9 cellular contexts compared by ENCODE assay signal in the genomic region with DNA sequence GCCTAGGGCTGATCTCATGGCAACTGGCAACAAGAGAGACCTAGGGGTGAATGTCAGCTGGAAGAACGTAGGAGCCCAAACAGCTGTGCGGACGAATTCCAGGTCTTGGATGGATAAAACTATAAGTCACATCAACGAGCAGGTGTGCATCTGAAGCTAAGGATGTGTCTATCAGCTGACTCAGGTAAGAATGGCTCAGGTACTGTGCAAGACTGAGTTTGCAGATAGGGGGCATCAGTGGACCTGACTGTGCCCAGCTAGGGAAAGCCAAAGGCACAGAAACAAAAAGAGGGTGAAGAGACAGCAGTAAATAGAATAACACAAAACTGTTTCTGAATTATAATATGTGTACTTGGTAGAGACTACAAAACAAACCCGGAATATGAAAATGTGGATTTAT.
DNase-seq lines count a peak whose midpoint lies in the region; ATAC-seq, FAIRE-seq and TF ChIP-seq lines count a peak whose summit lies in the region.
"Had no signal": no experiment of that assay in that cellular context is flagged by ENCODE, and none has a peak within 500 bp of the region (broad histone marks: within the 10 kb centered on the region; RNA-seq: fewer than 3 reads in every experiment).

No MANE protein-coding gene starts in this region.

- POLR2A ChIA-PET in A549 (lab: Yijun Ruan, JAX): no interaction called here
- POLR2A ChIA-PET in activated CD8-positive, alpha-beta T cell treated with anti-CD3 and anti-CD28 coated beads for 36 hours (lab: Charles Lee): interaction anchor here (0.6 kb wide), 1 partner anchor 82 kb away, joined by 3 read pairs; no protein-coding TSS in a partner anchor

- no peaks in the 10 kb centered on the region for H3K79me2 ChIP-seq in hepatocyte

- no peaks in the 10 kb centered on the region for H4K20me1 ChIP-seq in hepatocyte (ENCODE audit: insufficient read depth, poor library complexity, severe bottlenecking)

- no peaks in the 10 kb centered on the region for H3K27me3 Mint-ChIP-seq in activated CD8-positive, alpha-beta T cell treated with anti-CD3 and anti-CD28 coated beads for 36 hours
- peaks cover 2% of the 10 kb centered on the region for H3K27me3 Mint-ChIP-seq in glutamatergic neuron (ENCODE audit: unreplicated experiment)

- FAIRE-seq in A549 (lab: Jason Lieb, UNC): no peak

- peaks cover 8% of the 10 kb centered on the region for H3K4me1 Mint-ChIP-seq in activated CD8-positive, alpha-beta T cell treated with anti-CD3 and anti-CD28 coated beads for 36 hours (ENCODE audit: low read depth)
- H3K4me1 Mint-ChIP-seq in glutamatergic neuron (ENCODE audit: low read depth, unreplicated experiment): peaks cover 3% of the 10 kb centered on the region

- peaks cover 2% of the 10 kb centered on the region for H3K36me3 Mint-ChIP-seq in activated CD8-positive, alpha-beta T cell treated with anti-CD3 and anti-CD28 coated beads for 36 hours (ENCODE audit: low read depth)
- H3K36me3 Mint-ChIP-seq in glutamatergic neuron (ENCODE audit: unreplicated experiment): no peaks in the 10 kb centered on the region

- H3K9me2 ChIP-seq in hepatocyte (replicated peaks; ENCODE audit: insufficient read depth): no peaks in the 10 kb centered on the region

- DNase-seq in A549 (ENCODE audit: low read depth in 1 of 2, low spot score in 1 of 2) (peak in 1 of 2 experiments; percentile 35), hepatocyte (ENCODE audit: low spot score) (peak; percentile 32), AG08396 (ENCODE audit: low spot score) (no peak), glutamatergic neuron (no peak)
- DNase-seq in activated CD8-positive, alpha-beta T cell treated with anti-CD3 and anti-CD28 coated beads for 36 hours: peak; percentile 64
- DNase-seq in stimulated activated CD8-positive, alpha-beta memory T cell treated with anti-CD3 and anti-CD28 coated beads, Interleukin-4, amount 100 ng/mL, for 48 hours: peak; percentile 50

- 70% methylated on average over 5 of the region's 5 CpGs for WGBS in A549 (ENCODE audit: missing lambda C conversion rate)
- WGBS in hepatocyte (ENCODE audit: low lambda C conversion rate, missing lambda C conversion rate): 81% methylated on average over 5 of the region's 5 CpGs

- intact Hi-C loops in activated CD8-positive, alpha-beta T cell treated with anti-CD3 and anti-CD28 coated beads for 36 hours (cut with micrococcal nuclease): no loop called here

- H3K27ac Mint-ChIP-seq in activated CD8-positive, alpha-beta T cell treated with anti-CD3 and anti-CD28 coated beads for 36 hours: no peak overlapping the region
- no peak overlapping the region for H3K27ac Mint-ChIP-seq in glutamatergic neuron (ENCODE audit: unreplicated experiment)

- H3K27ac ChIP-seq in A549 (no peak overlapping the region), hepatocyte (no peak overlapping the region)

- no peak overlapping the region for H3K4me3 Mint-ChIP-seq in activated CD8-positive, alpha-beta T cell treated with anti-CD3 and anti-CD28 coated beads for 36 hours
- no peak overlapping the region for H3K4me3 Mint-ChIP-seq in glutamatergic neuron (ENCODE audit: unreplicated experiment)

- no peak for TF ChIP-seq EP300 in A549 (IDR thresholded peaks at IDR 0.05)

- no peak overlapping the region for H3K4me3 ChIP-seq in A549
- no peak overlapping the region for H3K4me3 ChIP-seq in hepatocyte
- H3K4me3 ChIP-seq: HAP-1 had no signal

- no peaks in the 10 kb centered on the region for H3K27me3 ChIP-seq in hepatocyte

- TF ChIP-seq CTCF in A549 (IDR thresholded peaks at IDR 0.05) (peak; percentile 44), hepatocyte (IDR thresholded peaks at IDR 0.05; ENCODE audit: poor library complexity) (peak; percentile 44), glutamatergic neuron (IDR thresholded peaks at IDR 0.05; ENCODE audit: partially characterized antibody, unreplicated experiment) (no peak)
- peak; percentile 65 for TF ChIP-seq CTCF in activated CD8-positive, alpha-beta T cell treated with anti-CD3 and anti-CD28 coated beads for 36 hours (IDR thresholded peaks at IDR 0.05)

- H2AFZ ChIP-seq in hepatocyte: no peak overlapping the region

- CTCF ChIA-PET in A549 (lab: Yijun Ruan, JAX): interaction anchor here (0.5 to 2.0 kb wide), 4 partner anchors 23 to 191 kb away, joined by 3 to 4 read pairs (median 3); no protein-coding TSS in a partner anchor
- CTCF ChIA-PET in activated CD8-positive, alpha-beta T cell treated with anti-CD3 and anti-CD28 coated beads for 36 hours (lab: Charles Lee): interaction anchor here (0.7 to 2.2 kb wide), 9 partner anchors 11 to 469 kb away, joined by 3 to 7 read pairs (median 4); no protein-coding TSS in a partner anchor

- H3K9me3 ChIP-seq in A549 (no peaks in the 10 kb centered on the region), hepatocyte (ENCODE audit: low read depth) (no peaks in the 10 kb centered on the region)
- H3K9me3 ChIP-seq: HAP-1 had no signal

- no peaks in the 10 kb centered on the region for H3K4me1 ChIP-seq in A549
- no peaks in the 10 kb centered on the region for H3K4me1 ChIP-seq in hepatocyte (ENCODE audit: insufficient read depth)

- no peak overlapping the region for H3K4me2 ChIP-seq in A549
- H3K4me2 ChIP-seq in hepatocyte: no peak overlapping the region

- no peak for TF ChIP-seq POLR2A in A549 (IDR thresholded peaks at IDR 0.05; ENCODE audit: low read length)

- no peaks in the 10 kb centered on the region for H3K9me3 Mint-ChIP-seq in activated CD8-positive, alpha-beta T cell treated with anti-CD3 and anti-CD28 coated beads for 36 hours
- peaks cover 2% of the 10 kb centered on the region for H3K9me3 Mint-ChIP-seq in glutamatergic neuron (ENCODE audit: unreplicated experiment)

- H3K36me3 ChIP-seq in hepatocyte (replicated peaks; ENCODE audit: insufficient read depth, low read depth): no peaks in the 10 kb centered on the region
- H3K36me3 ChIP-seq: HAP-1 had no signal

- ATAC-seq in A549 (peak; percentile 43 to 63; a peak in 2 of 6 replicates), GM18498 (IDR thresholded peaks at IDR 0.05; ENCODE audit: unreplicated experiment) (peak; percentile 77), HG03520 (IDR thresholded peaks at IDR 0.05; ENCODE audit: unreplicated experiment) (peak; percentile 72)
- peak; percentile 82 for ATAC-seq in activated CD8-positive, alpha-beta T cell treated with anti-CD3 and anti-CD28 coated beads for 36 hours

- peak; percentile 48 to 53 for TF ChIP-seq RAD21 in A549 (conservative IDR thresholded peaks at IDR 0.05 in 1 of 2, IDR thresholded peaks at IDR 0.05 in 1 of 2)

TF ChIP-seq in A549, 52 proteins besides CTCF, POLR2A, EP300 and RAD21:
- TF ChIP-seq KDM1A (IDR thresholded peaks at IDR 0.05; ENCODE audit: low read depth) (no peak), SMC3 (IDR thresholded peaks at IDR 0.05) (peak; percentile 39; the same call in 1 of the 3 replicates)

Comparison
In these comparisons a context has a peak if more than half of its experiments do, and no peak if none do; other contexts are left out.
1. DNase-seq: peak in activated CD8-positive, alpha-beta T cell treated with anti-CD3 and anti-CD28 coated beads for 36 hours (single experiment), hepatocyte (single experiment) and stimulated activated CD8-positive, alpha-beta memory T cell treated with anti-CD3 and anti-CD28 coated beads, Interleukin-4, amount 100 ng/mL, for 48 hours (single experiment); none in AG08396 (single experiment) and glutamatergic neuron (single experiment).
2. Peak in every context shown above with its lines, with median percentiles within 50 percentile points of each other: ATAC-seq.